Comparison of ENCODE assay signal across 1 cellular context in genomic region chr12:24852420-24852819, GRCh38.
TF ChIP-seq lines count a peak whose summit lies in the region.

No MANE protein-coding gene starts in this region.

TF ChIP-seq in SK-N-SH, 30 proteins besides CTCF, POLR2A, EP300 and RAD21 (continued from another document):
- TF ChIP-seq ELF1 (IDR thresholded peaks at IDR 0.05): no peak
- no peak for TF ChIP-seq SIN3A (IDR thresholded peaks at IDR 0.05; ENCODE audit: borderline replicate concordance, low read depth, low read length)
- no peak for TF ChIP-seq YY1 (IDR thresholded peaks at IDR 0.05; ENCODE audit: low read depth)
- TF ChIP-seq TEAD4 (IDR thresholded peaks at IDR 0.05; ENCODE audit: borderline replicate concordance, insufficient read depth): no peak
- TF ChIP-seq, protein P1, sequence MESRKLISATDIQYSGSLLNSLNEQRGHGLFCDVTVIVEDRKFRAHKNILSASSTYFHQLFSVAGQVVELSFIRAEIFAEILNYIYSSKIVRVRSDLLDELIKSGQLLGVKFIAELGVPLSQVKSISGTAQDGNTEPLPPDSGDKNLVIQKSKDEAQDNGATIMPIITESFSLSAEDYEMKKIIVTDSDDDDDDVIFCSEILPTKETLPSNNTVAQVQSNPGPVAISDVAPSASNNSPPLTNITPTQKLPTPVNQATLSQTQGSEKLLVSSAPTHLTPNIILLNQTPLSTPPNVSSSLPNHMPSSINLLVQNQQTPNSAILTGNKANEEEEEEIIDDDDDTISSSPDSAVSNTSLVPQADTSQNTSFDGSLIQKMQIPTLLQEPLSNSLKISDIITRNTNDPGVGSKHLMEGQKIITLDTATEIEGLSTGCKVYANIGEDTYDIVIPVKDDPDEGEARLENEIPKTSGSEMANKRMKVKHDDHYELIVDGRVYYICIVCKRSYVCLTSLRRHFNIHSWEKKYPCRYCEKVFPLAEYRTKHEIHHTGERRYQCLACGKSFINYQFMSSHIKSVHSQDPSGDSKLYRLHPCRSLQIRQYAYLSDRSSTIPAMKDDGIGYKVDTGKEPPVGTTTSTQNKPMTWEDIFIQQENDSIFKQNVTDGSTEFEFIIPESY (IDR thresholded peaks at IDR 0.05; ENCODE audit: borderline replicate concordance, low read depth): no peak
- no peak for TF ChIP-seq RFX5 (IDR thresholded peaks at IDR 0.05; ENCODE audit: low read length)
